Comparison of ENCODE assay signal across 1 cellular context in the genomic region with DNA sequence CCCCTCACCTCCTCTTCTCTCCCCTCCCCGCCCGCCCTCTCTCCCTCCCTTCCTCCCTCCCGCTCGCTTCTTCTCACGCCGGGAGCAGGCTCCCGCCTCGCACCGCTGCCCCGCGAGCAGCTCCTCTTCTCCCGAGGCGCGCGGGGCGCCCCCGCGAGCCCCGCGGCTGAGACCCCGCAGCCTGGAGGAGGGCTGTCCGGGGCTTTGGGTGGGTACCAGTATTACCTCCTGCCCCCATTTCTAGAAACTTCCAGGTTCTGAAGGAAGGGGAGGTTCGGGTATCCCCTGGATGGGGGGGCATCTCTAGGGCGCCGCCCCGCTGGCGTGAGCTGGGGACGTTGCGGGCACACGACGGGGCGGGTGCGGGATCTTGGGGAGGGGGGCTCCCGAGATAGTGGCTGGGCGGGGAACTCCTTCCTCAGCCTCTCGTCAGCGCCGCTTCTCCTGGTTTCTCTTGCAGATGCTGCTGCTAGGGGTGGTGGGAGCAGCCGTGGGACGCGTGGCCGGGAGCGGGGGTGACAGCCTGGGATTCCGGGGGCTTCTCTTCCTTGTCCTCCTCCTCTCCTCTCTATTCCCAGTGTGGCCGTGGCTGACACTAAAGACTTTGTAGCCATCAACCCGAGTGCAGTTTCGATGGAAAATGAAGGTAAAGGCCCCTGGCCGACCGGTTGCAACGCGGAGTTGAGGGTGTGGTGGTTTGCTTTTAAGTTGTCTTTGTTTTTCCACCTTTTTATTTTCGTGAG.
TF ChIP-seq lines count a peak whose summit lies in the region.

No MANE protein-coding gene starts in this region.

TF ChIP-seq in K562, 482 proteins besides CTCF, POLR2A, EP300 and RAD21 (continued from another document and continues in another):
- TF ChIP-seq, protein P1, sequence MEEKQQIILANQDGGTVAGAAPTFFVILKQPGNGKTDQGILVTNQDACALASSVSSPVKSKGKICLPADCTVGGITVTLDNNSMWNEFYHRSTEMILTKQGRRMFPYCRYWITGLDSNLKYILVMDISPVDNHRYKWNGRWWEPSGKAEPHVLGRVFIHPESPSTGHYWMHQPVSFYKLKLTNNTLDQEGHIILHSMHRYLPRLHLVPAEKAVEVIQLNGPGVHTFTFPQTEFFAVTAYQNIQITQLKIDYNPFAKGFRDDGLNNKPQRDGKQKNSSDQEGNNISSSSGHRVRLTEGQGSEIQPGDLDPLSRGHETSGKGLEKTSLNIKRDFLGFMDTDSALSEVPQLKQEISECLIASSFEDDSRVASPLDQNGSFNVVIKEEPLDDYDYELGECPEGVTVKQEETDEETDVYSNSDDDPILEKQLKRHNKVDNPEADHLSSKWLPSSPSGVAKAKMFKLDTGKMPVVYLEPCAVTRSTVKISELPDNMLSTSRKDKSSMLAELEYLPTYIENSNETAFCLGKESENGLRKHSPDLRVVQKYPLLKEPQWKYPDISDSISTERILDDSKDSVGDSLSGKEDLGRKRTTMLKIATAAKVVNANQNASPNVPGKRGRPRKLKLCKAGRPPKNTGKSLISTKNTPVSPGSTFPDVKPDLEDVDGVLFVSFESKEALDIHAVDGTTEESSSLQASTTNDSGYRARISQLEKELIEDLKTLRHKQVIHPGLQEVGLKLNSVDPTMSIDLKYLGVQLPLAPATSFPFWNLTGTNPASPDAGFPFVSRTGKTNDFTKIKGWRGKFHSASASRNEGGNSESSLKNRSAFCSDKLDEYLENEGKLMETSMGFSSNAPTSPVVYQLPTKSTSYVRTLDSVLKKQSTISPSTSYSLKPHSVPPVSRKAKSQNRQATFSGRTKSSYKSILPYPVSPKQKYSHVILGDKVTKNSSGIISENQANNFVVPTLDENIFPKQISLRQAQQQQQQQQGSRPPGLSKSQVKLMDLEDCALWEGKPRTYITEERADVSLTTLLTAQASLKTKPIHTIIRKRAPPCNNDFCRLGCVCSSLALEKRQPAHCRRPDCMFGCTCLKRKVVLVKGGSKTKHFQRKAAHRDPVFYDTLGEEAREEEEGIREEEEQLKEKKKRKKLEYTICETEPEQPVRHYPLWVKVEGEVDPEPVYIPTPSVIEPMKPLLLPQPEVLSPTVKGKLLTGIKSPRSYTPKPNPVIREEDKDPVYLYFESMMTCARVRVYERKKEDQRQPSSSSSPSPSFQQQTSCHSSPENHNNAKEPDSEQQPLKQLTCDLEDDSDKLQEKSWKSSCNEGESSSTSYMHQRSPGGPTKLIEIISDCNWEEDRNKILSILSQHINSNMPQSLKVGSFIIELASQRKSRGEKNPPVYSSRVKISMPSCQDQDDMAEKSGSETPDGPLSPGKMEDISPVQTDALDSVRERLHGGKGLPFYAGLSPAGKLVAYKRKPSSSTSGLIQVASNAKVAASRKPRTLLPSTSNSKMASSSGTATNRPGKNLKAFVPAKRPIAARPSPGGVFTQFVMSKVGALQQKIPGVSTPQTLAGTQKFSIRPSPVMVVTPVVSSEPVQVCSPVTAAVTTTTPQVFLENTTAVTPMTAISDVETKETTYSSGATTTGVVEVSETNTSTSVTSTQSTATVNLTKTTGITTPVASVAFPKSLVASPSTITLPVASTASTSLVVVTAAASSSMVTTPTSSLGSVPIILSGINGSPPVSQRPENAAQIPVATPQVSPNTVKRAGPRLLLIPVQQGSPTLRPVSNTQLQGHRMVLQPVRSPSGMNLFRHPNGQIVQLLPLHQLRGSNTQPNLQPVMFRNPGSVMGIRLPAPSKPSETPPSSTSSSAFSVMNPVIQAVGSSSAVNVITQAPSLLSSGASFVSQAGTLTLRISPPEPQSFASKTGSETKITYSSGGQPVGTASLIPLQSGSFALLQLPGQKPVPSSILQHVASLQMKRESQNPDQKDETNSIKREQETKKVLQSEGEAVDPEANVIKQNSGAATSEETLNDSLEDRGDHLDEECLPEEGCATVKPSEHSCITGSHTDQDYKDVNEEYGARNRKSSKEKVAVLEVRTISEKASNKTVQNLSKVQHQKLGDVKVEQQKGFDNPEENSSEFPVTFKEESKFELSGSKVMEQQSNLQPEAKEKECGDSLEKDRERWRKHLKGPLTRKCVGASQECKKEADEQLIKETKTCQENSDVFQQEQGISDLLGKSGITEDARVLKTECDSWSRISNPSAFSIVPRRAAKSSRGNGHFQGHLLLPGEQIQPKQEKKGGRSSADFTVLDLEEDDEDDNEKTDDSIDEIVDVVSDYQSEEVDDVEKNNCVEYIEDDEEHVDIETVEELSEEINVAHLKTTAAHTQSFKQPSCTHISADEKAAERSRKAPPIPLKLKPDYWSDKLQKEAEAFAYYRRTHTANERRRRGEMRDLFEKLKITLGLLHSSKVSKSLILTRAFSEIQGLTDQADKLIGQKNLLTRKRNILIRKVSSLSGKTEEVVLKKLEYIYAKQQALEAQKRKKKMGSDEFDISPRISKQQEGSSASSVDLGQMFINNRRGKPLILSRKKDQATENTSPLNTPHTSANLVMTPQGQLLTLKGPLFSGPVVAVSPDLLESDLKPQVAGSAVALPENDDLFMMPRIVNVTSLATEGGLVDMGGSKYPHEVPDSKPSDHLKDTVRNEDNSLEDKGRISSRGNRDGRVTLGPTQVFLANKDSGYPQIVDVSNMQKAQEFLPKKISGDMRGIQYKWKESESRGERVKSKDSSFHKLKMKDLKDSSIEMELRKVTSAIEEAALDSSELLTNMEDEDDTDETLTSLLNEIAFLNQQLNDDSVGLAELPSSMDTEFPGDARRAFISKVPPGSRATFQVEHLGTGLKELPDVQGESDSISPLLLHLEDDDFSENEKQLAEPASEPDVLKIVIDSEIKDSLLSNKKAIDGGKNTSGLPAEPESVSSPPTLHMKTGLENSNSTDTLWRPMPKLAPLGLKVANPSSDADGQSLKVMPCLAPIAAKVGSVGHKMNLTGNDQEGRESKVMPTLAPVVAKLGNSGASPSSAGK (IDR thresholded peaks at IDR 0.05): peak; percentile 28; the same call in 1 of the 2 replicates
- TF ChIP-seq THRAP3 (IDR thresholded peaks at IDR 0.05; ENCODE audit: borderline replicate concordance) (no peak), ZNF77 (CRISPR knock-in tag; IDR thresholded peaks at IDR 0.05) (no peak), ZNF551 (CRISPR knock-in tag; IDR thresholded peaks at IDR 0.05) (no peak), JUND (IDR thresholded peaks at IDR 0.05; ENCODE audit: borderline replicate concordance, low read depth, low read length) (no peak), JUND (tag; IDR thresholded peaks at IDR 0.05; ENCODE audit: borderline replicate concordance, low read depth, low read length) (no peak), ZBTB1 (CRISPR knock-in tag; IDR thresholded peaks at IDR 0.05; ENCODE audit: borderline replicate concordance, low read depth) (no peak), MAFK (IDR thresholded peaks at IDR 0.05; ENCODE audit: low read length) (no peak), ZNF324 (CRISPR knock-in tag; IDR thresholded peaks at IDR 0.05) (no peak), RBM34 (IDR thresholded peaks at IDR 0.05; ENCODE audit: borderline replicate concordance, insufficient read depth, low read length) (no peak), SMAD3 (CRISPR knock-in tag; conservative IDR thresholded peaks at IDR 0.05) (no peak), CEBPG (CRISPR knock-in tag; IDR thresholded peaks at IDR 0.05) (no peak), CEBPG (tag; conservative IDR thresholded peaks at IDR 0.05 in 1 of 2, IDR thresholded peaks at IDR 0.05 in 1 of 2) (no peak), VEZF1 (CRISPR knock-in tag; IDR thresholded peaks at IDR 0.05) (peak; percentile 76), IRF9 (tag; IDR thresholded peaks at IDR 0.05) (no peak), ZNF274 (IDR thresholded peaks at IDR 0.05; ENCODE audit: borderline replicate concordance, low read depth, low read length) (no peak), ZNF143 (CRISPR knock-in tag; IDR thresholded peaks at IDR 0.05) (no peak), HMGN3 (IDR thresholded peaks at IDR 0.05; ENCODE audit: borderline replicate concordance, extremely low read depth, insufficient read length, low read depth, low read length) (peak; percentile 24), ZNF717 (CRISPR knock-in tag; IDR thresholded peaks at IDR 0.05) (no peak), ZNF740 (CRISPR knock-in tag; IDR thresholded peaks at IDR 0.05) (peak; percentile 83), ZNF740 (tag; IDR thresholded peaks at IDR 0.05) (no peak), ZNF830 (CRISPR knock-in tag; IDR thresholded peaks at IDR 0.05) (no peak), ZZZ3 (IDR thresholded peaks at IDR 0.05) (no peak), NR1H2 (CRISPR knock-in tag; IDR thresholded peaks at IDR 0.05) (0 out of 2 replicates have a peak, but pooled peaks have one; percentile 6), CAMTA2 (CRISPR knock-in tag; conservative IDR thresholded peaks at IDR 0.05) (no peak), HLTF (IDR thresholded peaks at IDR 0.05) (no peak)
- TF ChIP-seq, protein P2, sequence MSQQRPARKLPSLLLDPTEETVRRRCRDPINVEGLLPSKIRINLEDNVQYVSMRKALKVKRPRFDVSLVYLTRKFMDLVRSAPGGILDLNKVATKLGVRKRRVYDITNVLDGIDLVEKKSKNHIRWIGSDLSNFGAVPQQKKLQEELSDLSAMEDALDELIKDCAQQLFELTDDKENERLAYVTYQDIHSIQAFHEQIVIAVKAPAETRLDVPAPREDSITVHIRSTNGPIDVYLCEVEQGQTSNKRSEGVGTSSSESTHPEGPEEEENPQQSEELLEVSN (IDR thresholded peaks at IDR 0.05; ENCODE audit: borderline replicate concordance in 1 of 2, extremely low read depth in 1 of 2, insufficient read depth in 1 of 2, insufficient read length in 1 of 2, low read depth in 1 of 2, low read length in 1 of 2, poor library complexity in 1 of 2, severe bottlenecking in 1 of 2): peak in 1 of 2 experiments; percentile 95
- TF ChIP-seq, protein P3, sequence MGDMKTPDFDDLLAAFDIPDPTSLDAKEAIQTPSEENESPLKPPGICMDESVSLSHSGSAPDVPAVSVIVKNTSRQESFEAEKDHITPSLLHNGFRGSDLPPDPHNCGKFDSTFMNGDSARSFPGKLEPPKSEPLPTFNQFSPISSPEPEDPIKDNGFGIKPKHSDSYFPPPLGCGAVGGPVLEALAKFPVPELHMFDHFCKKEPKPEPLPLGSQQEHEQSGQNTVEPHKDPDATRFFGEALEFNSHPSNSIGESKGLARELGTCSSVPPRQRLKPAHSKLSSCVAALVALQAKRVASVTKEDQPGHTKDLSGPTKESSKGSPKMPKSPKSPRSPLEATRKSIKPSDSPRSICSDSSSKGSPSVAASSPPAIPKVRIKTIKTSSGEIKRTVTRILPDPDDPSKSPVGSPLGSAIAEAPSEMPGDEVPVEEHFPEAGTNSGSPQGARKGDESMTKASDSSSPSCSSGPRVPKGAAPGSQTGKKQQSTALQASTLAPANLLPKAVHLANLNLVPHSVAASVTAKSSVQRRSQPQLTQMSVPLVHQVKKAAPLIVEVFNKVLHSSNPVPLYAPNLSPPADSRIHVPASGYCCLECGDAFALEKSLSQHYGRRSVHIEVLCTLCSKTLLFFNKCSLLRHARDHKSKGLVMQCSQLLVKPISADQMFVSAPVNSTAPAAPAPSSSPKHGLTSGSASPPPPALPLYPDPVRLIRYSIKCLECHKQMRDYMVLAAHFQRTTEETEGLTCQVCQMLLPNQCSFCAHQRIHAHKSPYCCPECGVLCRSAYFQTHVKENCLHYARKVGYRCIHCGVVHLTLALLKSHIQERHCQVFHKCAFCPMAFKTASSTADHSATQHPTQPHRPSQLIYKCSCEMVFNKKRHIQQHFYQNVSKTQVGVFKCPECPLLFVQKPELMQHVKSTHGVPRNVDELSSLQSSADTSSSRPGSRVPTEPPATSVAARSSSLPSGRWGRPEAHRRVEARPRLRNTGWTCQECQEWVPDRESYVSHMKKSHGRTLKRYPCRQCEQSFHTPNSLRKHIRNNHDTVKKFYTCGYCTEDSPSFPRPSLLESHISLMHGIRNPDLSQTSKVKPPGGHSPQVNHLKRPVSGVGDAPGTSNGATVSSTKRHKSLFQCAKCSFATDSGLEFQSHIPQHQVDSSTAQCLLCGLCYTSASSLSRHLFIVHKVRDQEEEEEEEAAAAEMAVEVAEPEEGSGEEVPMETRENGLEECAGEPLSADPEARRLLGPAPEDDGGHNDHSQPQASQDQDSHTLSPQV (IDR thresholded peaks at IDR 0.05): no peak
- TF ChIP-seq, protein P4, sequence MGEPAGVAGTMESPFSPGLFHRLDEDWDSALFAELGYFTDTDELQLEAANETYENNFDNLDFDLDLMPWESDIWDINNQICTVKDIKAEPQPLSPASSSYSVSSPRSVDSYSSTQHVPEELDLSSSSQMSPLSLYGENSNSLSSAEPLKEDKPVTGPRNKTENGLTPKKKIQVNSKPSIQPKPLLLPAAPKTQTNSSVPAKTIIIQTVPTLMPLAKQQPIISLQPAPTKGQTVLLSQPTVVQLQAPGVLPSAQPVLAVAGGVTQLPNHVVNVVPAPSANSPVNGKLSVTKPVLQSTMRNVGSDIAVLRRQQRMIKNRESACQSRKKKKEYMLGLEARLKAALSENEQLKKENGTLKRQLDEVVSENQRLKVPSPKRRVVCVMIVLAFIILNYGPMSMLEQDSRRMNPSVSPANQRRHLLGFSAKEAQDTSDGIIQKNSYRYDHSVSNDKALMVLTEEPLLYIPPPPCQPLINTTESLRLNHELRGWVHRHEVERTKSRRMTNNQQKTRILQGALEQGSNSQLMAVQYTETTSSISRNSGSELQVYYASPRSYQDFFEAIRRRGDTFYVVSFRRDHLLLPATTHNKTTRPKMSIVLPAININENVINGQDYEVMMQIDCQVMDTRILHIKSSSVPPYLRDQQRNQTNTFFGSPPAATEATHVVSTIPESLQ (CRISPR knock-in tag; IDR thresholded peaks at IDR 0.05): peak; percentile 86; the same call in 1 of the 2 replicates
